In the genomic region with DNA sequence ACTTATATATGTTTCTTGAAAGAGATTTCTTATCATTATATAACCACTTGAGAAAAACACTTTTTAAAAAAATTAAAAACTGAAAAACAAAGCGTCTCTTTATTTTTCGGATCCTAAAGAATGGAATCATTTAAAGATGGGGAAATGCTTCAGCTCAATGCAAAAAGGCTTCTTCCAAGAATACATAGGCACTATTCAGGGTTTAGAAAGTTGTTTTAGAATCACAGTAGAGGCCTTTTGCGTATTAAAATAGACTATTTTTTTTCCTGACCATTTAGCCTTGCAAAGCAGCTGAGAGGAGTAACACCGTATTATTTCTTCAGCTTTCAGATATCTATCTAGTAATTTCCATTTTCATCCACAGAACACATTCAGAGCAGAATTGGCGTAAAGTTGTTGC, we compare ENCODE assay signal across 21 cellular contexts. TPM values are rescaled to one million over a fixed set of nuclear protein-coding genes. Genes with fewer than 3 reads are reported as not detected.
DNase-seq lines count a peak whose midpoint lies in the region; ATAC-seq and TF ChIP-seq lines count a peak whose summit lies in the region.
"Had no signal": no experiment of that assay in that cellular context is flagged by ENCODE, and none has a peak within 500 bp of the region (broad histone marks: within the 10 kb centered on the region; RNA-seq: fewer than 3 reads in every experiment).

No MANE protein-coding gene starts in this region.

- peaks cover 3% of the 10 kb centered on the region for H3K27me3 Mint-ChIP-seq in activated T-helper 1 cell treated with anti-CD3 and anti-CD28 coated beads, Interleukin-12 subunit alpha, Interleukin-12 subunit beta, Interleukin-2, Interleukin-4 antibody, amounts not matched to agents 30 ng/mL and 10 ng/mL and 1 ng/mL, durations not matched to agents 14 hours and 24 hours and 36 hours (ENCODE audit: insufficient read depth)

- H3K79me2 ChIP-seq in osteoblast (ENCODE audit: insufficient read depth, low read length) (peaks cover 78% of the 10 kb centered on the region), PC-3 (ENCODE audit: low read length) (no peaks in the 10 kb centered on the region)

- H3K36me3 ChIP-seq in heart left ventricle (no peaks in the 10 kb centered on the region), osteoblast (ENCODE audit: insufficient read depth, low read length) (no peaks in the 10 kb centered on the region), PC-3 (ENCODE audit: low read depth, low read length) (no peaks in the 10 kb centered on the region)
- H3K36me3 ChIP-seq: upper lobe of left lung had no signal

- H3K27me3 ChIP-seq in heart left ventricle (no peaks in the 10 kb centered on the region), osteoblast (ENCODE audit: insufficient read depth, low read length) (no peaks in the 10 kb centered on the region), PC-3 (ENCODE audit: low read length) (no peaks in the 10 kb centered on the region)
- H3K27me3 ChIP-seq: upper lobe of left lung had no signal

- no peak for DNase-seq in heart left ventricle
- no peak for DNase-seq in cardiac septum (ENCODE audit: low spot score)
- DNase-seq in foreskin melanocyte: peak; percentile 77
- no peak for DNase-seq in osteoblast (ENCODE audit: insufficient read length, low spot score, missing footprints)
- no peak for DNase-seq in activated CD4-positive, alpha-beta T cell treated with anti-CD3 and anti-CD28 coated beads for 4 hours
- DNase-seq in PC-3: no peak
- DNase-seq in Kasumi-1 (lab: John Stamatoyannopoulos, UW): no peak
- no peak for DNase-seq in activated T-helper 1 cell treated with anti-CD3 and anti-CD28 coated beads, Interleukin-12 subunit alpha, Interleukin-12 subunit beta, Interleukin-2, Interleukin-4 antibody, amounts not matched to agents 30 ng/mL and 10 ng/mL and 1 ng/mL, durations not matched to agents 14 hours and 24 hours and 36 hours (ENCODE audit: low spot score)
- DNase-seq: activated CD4-positive, alpha-beta T cell treated with anti-CD3 and anti-CD28 coated beads, Interleukin-2, amount 50 U/mL, for 48 hours; activated T-cell treated with anti-CD3 and anti-CD28 coated beads, Interleukin-2, amount 50 U/mL, for 24 hours; cerebellar nuclear complex; DMS79; glutamatergic neuron; MV-4-11; NCI-H524 treated with DMSO at 0.1 percent for 48 hours; OCI-M1; upper lobe of left lung had no signal

- TF ChIP-seq CTCF in heart left ventricle (IDR thresholded peaks at IDR 0.05): no peak
- TF ChIP-seq CTCF in osteoblast (IDR thresholded peaks at IDR 0.05; ENCODE audit: extremely low read depth, low read depth, low read length): no peak
- TF ChIP-seq CTCF in PC-3 (conservative IDR thresholded peaks at IDR 0.05; ENCODE audit: low read depth, low read length): no peak

- peaks cover 0 to 91% (median 58%) of the 10 kb centered on the region in 12 donors for H3K4me1 ChIP-seq in heart left ventricle
- H3K4me1 ChIP-seq in osteoblast (ENCODE audit: insufficient read depth, low read length): peaks cover 77% of the 10 kb centered on the region
- no peaks in the 10 kb centered on the region for H3K4me1 ChIP-seq in PC-3 (ENCODE audit: insufficient read depth, low read length)
- H3K4me1 ChIP-seq: A549, upper lobe of left lung had no signal

- H3K27ac Mint-ChIP-seq in activated T-helper 1 cell treated with anti-CD3 and anti-CD28 coated beads, Interleukin-12 subunit alpha, Interleukin-12 subunit beta, Interleukin-2, Interleukin-4 antibody, amounts not matched to agents 30 ng/mL and 10 ng/mL and 1 ng/mL, durations not matched to agents 14 hours and 24 hours and 36 hours: no peak overlapping the region
- H3K27ac Mint-ChIP-seq: activated naive CD8-positive, alpha-beta T cell; activated T-cell treated with anti-CD3 and anti-CD28 coated beads, Interleukin-2, amount 50 U/mL, for 24 hours had no signal

- CTCF ChIA-PET in PC-3 (lab: Charles Lee): no interaction called here

- H3K9me3 Mint-ChIP-seq in activated T-helper 1 cell treated with anti-CD3 and anti-CD28 coated beads, Interleukin-12 subunit alpha, Interleukin-12 subunit beta, Interleukin-2, Interleukin-4 antibody, amounts not matched to agents 30 ng/mL and 10 ng/mL and 1 ng/mL, durations not matched to agents 14 hours and 24 hours and 36 hours: no peaks in the 10 kb centered on the region
- H3K9me3 Mint-ChIP-seq: activated T-cell treated with anti-CD3 and anti-CD28 coated beads, Interleukin-2, amount 50 U/mL, for 24 hours had no signal

- H3K9me3 ChIP-seq in heart left ventricle (no peaks in the 10 kb centered on the region), osteoblast (ENCODE audit: low read depth, low read length) (no peaks in the 10 kb centered on the region), PC-3 (ENCODE audit: low read length) (no peaks in the 10 kb centered on the region)
- H3K9me3 ChIP-seq: A549, upper lobe of left lung had no signal

- no TSS peak for BruUV-seq in PC-3 (replicated peaks; lab: Mats Ljungman, UMichigan)

- POLR2A ChIA-PET in PC-3 (lab: Charles Lee; ENCODE audit: unreplicated experiment): no interaction called here

- ATAC-seq in heart left ventricle (no peak), PC-3 (no peak)
- ATAC-seq: A549, HepG2 had no signal

- H4K20me1 ChIP-seq in osteoblast (ENCODE audit: insufficient read depth, low read length) (no peaks in the 10 kb centered on the region), PC-3 (ENCODE audit: low read length) (no peaks in the 10 kb centered on the region)

- H3K4me3 ChIP-seq in heart left ventricle (peak overlapping the region in 2 of 12 donors; percentile 1), osteoblast (ENCODE audit: insufficient read depth, low read length) (peak overlapping the region; percentile 29), PC-3 (ENCODE audit: low read length) (no peak overlapping the region)
- H3K4me3 ChIP-seq: A549, SK-N-MC, upper lobe of left lung had no signal

- no peaks in the 10 kb centered on the region for H3K4me1 Mint-ChIP-seq in activated T-helper 1 cell treated with anti-CD3 and anti-CD28 coated beads, Interleukin-12 subunit alpha, Interleukin-12 subunit beta, Interleukin-2, Interleukin-4 antibody, amounts not matched to agents 30 ng/mL and 10 ng/mL and 1 ng/mL, durations not matched to agents 14 hours and 24 hours and 36 hours (ENCODE audit: low read depth)

- no peak overlapping the region for H3K9ac ChIP-seq in PC-3 (ENCODE audit: low read length)

- H3K4me2 ChIP-seq in osteoblast (ENCODE audit: insufficient read depth, low read length) (peak overlapping the region; percentile 69), PC-3 (ENCODE audit: low read length) (no peak overlapping the region)
- H3K4me2 ChIP-seq: A549 had no signal

- no peaks in the 10 kb centered on the region for H3F3A ChIP-seq in PC-3 (ENCODE audit: low read length, unreplicated experiment)

- H3K4me3 Mint-ChIP-seq in activated T-helper 1 cell treated with anti-CD3 and anti-CD28 coated beads, Interleukin-12 subunit alpha, Interleukin-12 subunit beta, Interleukin-2, Interleukin-4 antibody, amounts not matched to agents 30 ng/mL and 10 ng/mL and 1 ng/mL, durations not matched to agents 14 hours and 24 hours and 36 hours: no peak overlapping the region
- H3K4me3 Mint-ChIP-seq: activated naive CD8-positive, alpha-beta T cell; activated T-cell treated with anti-CD3 and anti-CD28 coated beads, Interleukin-2, amount 50 U/mL, for 24 hours had no signal

- H2AFZ ChIP-seq in osteoblast (ENCODE audit: low read length) (peak overlapping the region; percentile 25), PC-3 (ENCODE audit: low read length) (no peak overlapping the region)

- no peaks in the 10 kb centered on the region for H3K9me2 ChIP-seq in PC-3 (replicated peaks; ENCODE audit: low read length)

- H3K27ac ChIP-seq in heart left ventricle: peak overlapping the region in 11 of 12 donors; percentile 23 to 81 (median 65)
- H3K27ac ChIP-seq in osteoblast (ENCODE audit: low read depth, low read length): peak overlapping the region; percentile 89
- no peak overlapping the region for H3K27ac ChIP-seq in PC-3 (ENCODE audit: low read length)
- H3K27ac ChIP-seq: A549, SK-N-MC had no signal

- H3K36me3 Mint-ChIP-seq in activated T-helper 1 cell treated with anti-CD3 and anti-CD28 coated beads, Interleukin-12 subunit alpha, Interleukin-12 subunit beta, Interleukin-2, Interleukin-4 antibody, amounts not matched to agents 30 ng/mL and 10 ng/mL and 1 ng/mL, durations not matched to agents 14 hours and 24 hours and 36 hours (ENCODE audit: low read depth): no peaks in the 10 kb centered on the region
- H3K36me3 Mint-ChIP-seq: activated naive CD8-positive, alpha-beta T cell had no signal

- intact Hi-C loops in heart left ventricle (cut with DNase I) (loop anchor here in 4 of 10 donors (5.0 to 10.0 kb wide), 3 partner anchors 34 to 166 kb away; no protein-coding TSS in a partner anchor), cardiac septum (cut with DNase I) (loop anchor here (2.0 kb wide), 1 partner anchor 34 kb away; a partner anchor contains a TSS), PC-3 (cut with micrococcal nuclease) (no loop called here)
- intact Hi-C loops in activated T-helper 1 cell treated with anti-CD3 and anti-CD28 coated beads, Interleukin-12 subunit alpha, Interleukin-12 subunit beta, Interleukin-2, Interleukin-4 antibody, amounts not matched to agents 30 ng/mL and 10 ng/mL and 1 ng/mL, durations not matched to agents 14 hours and 24 hours and 36 hours (cut with micrococcal nuclease): no loop called here

- 48 to 66% (median 54%) methylated on average over 5 of the region's 5 CpGs for WGBS in heart left ventricle, 4 donors

- no peak for TF ChIP-seq POLR2A in heart left ventricle (IDR thresholded peaks at IDR 0.05)

RNA-seq across cellular contexts. Expression of a gene that starts 34.4 kb away (rescaled TPM):
- total RNA-seq in heart left ventricle (100 to 1,000 TPM in 1 of 9 donors, 10 to 100 TPM in 8; 25.7 to 104 (median 53.3) TPM), cardiac septum (124 TPM), osteoblast (307 and 427 TPM in 2 replicates), PC-3 (2014; rRNA removed) (not detected in 2 replicates)
- polyA plus RNA-seq in heart left ventricle: 10 to 100 TPM; 16.2 to 27.7 TPM
- not detected in 2 replicates for total RNA-seq in activated T-helper 1 cell treated with anti-CD3 and anti-CD28 coated beads, Interleukin-12 subunit alpha, Interleukin-12 subunit beta, Interleukin-2, Interleukin-4 antibody, amounts not matched to agents 30 ng/mL and 10 ng/mL and 1 ng/mL, durations not matched to agents 14 hours and 24 hours and 36 hours
- total RNA-seq: HepG2 had no signal
- polyA plus RNA-seq: HepG2 had no signal

Comparison
In these comparisons a context has a peak if more than half of its experiments do, and no peak if none do; other contexts are left out.
1. RNA of a gene that starts 34.4 kb away (total RNA-seq): 307 to 427 TPM in osteoblast, 124 TPM in cardiac septum (single experiment) and 25.7 to 104 TPM in heart left ventricle; not detected in PC-3 and not detected in activated T-helper 1 cell treated with anti-CD3 and anti-CD28 coated beads, Interleukin-12 subunit alpha, Interleukin-12 subunit beta, Interleukin-2, Interleukin-4 antibody, amounts not matched to agents 30 ng/mL and 10 ng/mL and 1 ng/mL, durations not matched to agents 14 hours and 24 hours and 36 hours; every median in the first group is over 10 times any median in the second.